Comparison of ENCODE assay signal across 9 cellular contexts in genomic region chr2:42098571-42099430, GRCh38. TPM values are rescaled to one million over a fixed set of nuclear protein-coding genes. Genes with fewer than 3 reads are reported as not detected.
DNase-seq lines count a peak whose midpoint lies in the region; ATAC-seq, FAIRE-seq and TF ChIP-seq lines count a peak whose summit lies in the region.
"Had no signal": no experiment of that assay in that cellular context is flagged by ENCODE, and none has a peak within 500 bp of the region (broad histone marks: within the 10 kb centered on the region; RNA-seq: fewer than 3 reads in every experiment).

No MANE protein-coding gene starts in this region.

- H3K4me3 ChIP-seq in GM06990 (replicated peaks; ENCODE audit: low read depth, low read length) (no peak overlapping the region), skeletal muscle satellite cell (ENCODE audit: low read length) (no peak overlapping the region)

- CTCF ChIA-PET in GM10248 (lab: Yijun Ruan, JAX) = interaction anchor here (1.0 to 6.5 kb wide), 6 partner anchors 13 to 245 kb away, joined by 3 to 106 read pairs (median 37); no protein-coding TSS in a partner anchor

- no peak overlapping the region for H3K4me2 ChIP-seq in skeletal muscle satellite cell (ENCODE audit: low read length)

- H3K4me1 ChIP-seq in skeletal muscle satellite cell (ENCODE audit: control insufficient read depth, insufficient read depth, low read length) = peaks cover 20% of the 10 kb centered on the region

- intact Hi-C loops in left cardiac atrium (cut with DNase I) = loop anchor here (5.0 to 10.0 kb wide), 4 partner anchors 98 to 228 kb away; no protein-coding TSS in a partner anchor

- POLR2A ChIA-PET in GM10248 (lab: Yijun Ruan, JAX) = no interaction called here

- no peak for TF ChIP-seq CTCF in GM06990 (IDR thresholded peaks at IDR 0.05; ENCODE audit: insufficient read depth, low read length, poor library complexity, severe bottlenecking)
- no peak for TF ChIP-seq CTCF in GM10248 (IDR thresholded peaks at IDR 0.05; ENCODE audit: control extremely low read depth, extremely low read depth, low read depth, missing control alignments)

- FAIRE-seq in GM12892 (lab: Jason Lieb, UNC) = no peak

- no peak for TF ChIP-seq POLR2A in GM12892 (IDR thresholded peaks at IDR 0.05; ENCODE audit: low read depth, low read length)

- no peaks in the 10 kb centered on the region for H3K9me3 ChIP-seq in skeletal muscle satellite cell (replicated peaks; ENCODE audit: low read length)

- H3K9ac ChIP-seq in skeletal muscle satellite cell (ENCODE audit: low read depth, low read length) = peak overlapping the region; percentile 27

- H3K27me3 ChIP-seq in GM06990 (replicated peaks; ENCODE audit: control insufficient read depth, insufficient read depth, low read length) = no peaks in the 10 kb centered on the region
- no peaks in the 10 kb centered on the region for H3K27me3 ChIP-seq in skeletal muscle satellite cell (ENCODE audit: control insufficient read depth, insufficient read depth, low read length)

- no peaks in the 10 kb centered on the region for H3K36me3 ChIP-seq in GM06990 (ENCODE audit: control insufficient read depth, insufficient read depth, low read length)
- H3K36me3 ChIP-seq in skeletal muscle satellite cell (ENCODE audit: insufficient read depth, low read length) = no peaks in the 10 kb centered on the region

- peak; percentile 10 to 14 for ATAC-seq in left cardiac atrium

- DNase-seq in GM06990 (ENCODE audit: extremely low read depth, insufficient read length) = peak; percentile 54
- peak; percentile 82 for DNase-seq in SKM-1 treated with dmso at 0.1 percent for 144 hours (lab: John Stamatoyannopoulos, UW; ENCODE audit: unreplicated experiment)
- peak; percentile 53 for DNase-seq in left cardiac atrium
- DNase-seq in epidermal melanocyte (ENCODE audit: insufficient read length, low spot score) = no peak
- no peak for DNase-seq in SW 1271 (lab: John Stamatoyannopoulos, UW)
- no peak for DNase-seq in GM10248 (ENCODE audit: extremely low spot score)
- no peak for DNase-seq in GM12892 (ENCODE audit: insufficient read length)
- DNase-seq: activated CD8-positive, alpha-beta memory T cell treated with anti-CD3 and anti-CD28 coated beads, Interleukin-2, amount 50 U/mL, for 4 hours had no signal

RNA-seq across cellular contexts. Expression of gene PKDCC, which starts 51.0 kb away (rescaled TPM):
- 100 to 1,000 TPM; 138 to 209 TPM for total RNA-seq in left cardiac atrium
- total RNA-seq in skeletal muscle satellite cell (2012; rRNA removed) = 4.8 and 13.4 TPM in 2 replicates
- polyA plus RNA-seq in GM12892 (2012; ENCODE audit: missing spikeins) = 1.8 TPM

Comparison
In these comparisons a context has a peak if more than half of its experiments do, and no peak if none do; other contexts are left out.
1. DNase-seq: peak in GM06990 (single experiment), SKM-1 treated with dmso at 0.1 percent for 144 hours (single experiment) and left cardiac atrium (single experiment); none in epidermal melanocyte (single experiment), SW 1271 (0 of 2), GM10248 (single experiment) and GM12892 (single experiment).